Comparison of ENCODE assay signal across 15 cellular contexts in the genomic region with DNA sequence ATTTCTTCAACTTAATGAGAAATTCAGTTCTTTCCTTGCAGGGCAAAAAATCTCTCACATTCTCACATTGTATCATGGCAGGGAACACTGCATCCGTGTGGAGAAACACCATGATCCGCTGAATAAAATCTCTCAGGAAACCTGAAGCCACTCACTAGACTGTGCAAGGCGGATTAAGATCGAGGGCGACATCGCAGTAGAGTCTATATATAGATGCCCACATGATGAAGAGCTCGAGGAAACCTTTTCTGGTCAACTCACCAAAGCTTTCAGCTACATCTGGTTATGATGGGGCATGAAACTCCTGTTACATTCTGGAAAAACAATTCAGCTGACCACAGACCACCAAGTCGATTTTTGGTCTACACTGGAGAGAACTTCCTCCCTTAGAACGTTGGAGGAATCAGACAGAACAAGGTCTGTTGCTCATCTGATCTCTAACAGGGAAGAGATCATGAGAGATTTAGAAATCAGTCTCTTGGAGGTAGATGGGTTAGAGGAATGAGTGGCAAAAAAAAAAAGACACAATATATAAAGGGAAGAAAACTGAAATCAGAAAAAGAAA.
DNase-seq lines count a peak whose midpoint lies in the region; ATAC-seq and TF ChIP-seq lines count a peak whose summit lies in the region.
"Had no signal": no experiment of that assay in that cellular context is flagged by ENCODE, and none has a peak within 500 bp of the region (broad histone marks: within the 10 kb centered on the region; RNA-seq: fewer than 3 reads in every experiment).

No MANE protein-coding gene starts in this region.

- no peak overlapping the region for H3K4me3 ChIP-seq in NB4 (ENCODE audit: low read depth, low read length)

- peaks cover 57% of the 10 kb centered on the region for H3K27me3 Mint-ChIP-seq in activated naive CD8-positive, alpha-beta T cell treated with anti-CD3 and anti-CD28 coated beads for 36 hours
- peaks cover 3% of the 10 kb centered on the region for H3K27me3 Mint-ChIP-seq in nephron progenitor cell (ENCODE audit: low read depth, poor library complexity)

- H3K4me3 Mint-ChIP-seq in activated naive CD8-positive, alpha-beta T cell treated with anti-CD3 and anti-CD28 coated beads for 36 hours: no peak overlapping the region
- no peak overlapping the region for H3K4me3 Mint-ChIP-seq in nephron progenitor cell
- H3K4me3 Mint-ChIP-seq: activated CD4-positive, alpha-beta memory T cell treated with anti-CD3 and anti-CD28 coated beads, Interleukin-2, amount 10 ng/mL, durations not matched to agents 7 days and 5 days had no signal

- peaks cover 20% of the 10 kb centered on the region for H3K4me1 Mint-ChIP-seq in activated naive CD8-positive, alpha-beta T cell treated with anti-CD3 and anti-CD28 coated beads for 36 hours
- peaks cover 46% of the 10 kb centered on the region for H3K4me1 Mint-ChIP-seq in nephron progenitor cell

- DNase-seq in NB4 (ENCODE audit: low read depth): peak; percentile 58
- DNase-seq in activated naive CD8-positive, alpha-beta T cell treated with anti-CD3 and anti-CD28 coated beads for 36 hours: no peak
- peak; percentile 27 for DNase-seq in stimulated activated CD8-positive, alpha-beta memory T cell treated with anti-CD3 and anti-CD28 coated beads, Interleukin-4, amount 100 ng/mL, for 48 hours
- no peak for DNase-seq in SIG-M5 treated with dmso at 0.1 percent for 504 hours (lab: John Stamatoyannopoulos, UW; ENCODE audit: unreplicated experiment)
- no peak for DNase-seq in nephron progenitor cell
- DNase-seq in T-helper 9 cell: no peak
- DNase-seq: activated CD4-positive, alpha-beta memory T cell treated with anti-CD3 and anti-CD28 coated beads, Interleukin-2, amount 10 ng/mL, durations not matched to agents 7 days and 5 days; hypothalamus; MM.1S; NCI-H2081 treated with DMSO at 0.1 percent for 48 hours; NCI-H526 treated with DMSO at 0.1 percent for 48 hours; nucleus accumbens; substantia nigra; SW 1271 had no signal

- no peaks in the 10 kb centered on the region for H3K36me3 Mint-ChIP-seq in activated naive CD8-positive, alpha-beta T cell treated with anti-CD3 and anti-CD28 coated beads for 36 hours
- H3K36me3 Mint-ChIP-seq in nephron progenitor cell (ENCODE audit: low read depth): no peaks in the 10 kb centered on the region

- TF ChIP-seq CTCF in NB4 (IDR thresholded peaks at IDR 0.05; ENCODE audit: low read depth, low read length) (no peak), nephron progenitor cell (IDR thresholded peaks at IDR 0.05) (no peak)

- no peak for TF ChIP-seq POLR2A in NB4 (IDR thresholded peaks at IDR 0.05; ENCODE audit: extremely low read depth, insufficient read length)

- peak overlapping the region; percentile 58 for H3K27ac Mint-ChIP-seq in activated naive CD8-positive, alpha-beta T cell treated with anti-CD3 and anti-CD28 coated beads for 36 hours
- no peak overlapping the region for H3K27ac Mint-ChIP-seq in nephron progenitor cell
- H3K27ac Mint-ChIP-seq: activated CD4-positive, alpha-beta memory T cell treated with anti-CD3 and anti-CD28 coated beads, Interleukin-2, amount 10 ng/mL, durations not matched to agents 7 days and 5 days had no signal

- peak; percentile 46 for ATAC-seq in GM19395 (IDR thresholded peaks at IDR 0.05; ENCODE audit: unreplicated experiment)

- no peaks in the 10 kb centered on the region for H3K9me3 Mint-ChIP-seq in activated naive CD8-positive, alpha-beta T cell treated with anti-CD3 and anti-CD28 coated beads for 36 hours
- peaks cover 2% of the 10 kb centered on the region for H3K9me3 Mint-ChIP-seq in nephron progenitor cell
- H3K9me3 Mint-ChIP-seq: activated CD4-positive, alpha-beta memory T cell treated with anti-CD3 and anti-CD28 coated beads, Interleukin-2, amount 10 ng/mL, durations not matched to agents 7 days and 5 days had no signal

Comparison
In these comparisons a context has a peak if more than half of its experiments do, and no peak if none do; other contexts are left out.
1. DNase-seq: peak in NB4 (single experiment) and stimulated activated CD8-positive, alpha-beta memory T cell treated with anti-CD3 and anti-CD28 coated beads, Interleukin-4, amount 100 ng/mL, for 48 hours (single experiment); none in activated naive CD8-positive, alpha-beta T cell treated with anti-CD3 and anti-CD28 coated beads for 36 hours (single experiment), SIG-M5 treated with dmso at 0.1 percent for 504 hours (single experiment), nephron progenitor cell (single experiment) and T-helper 9 cell (single experiment).